22 cellular contexts compared by ENCODE assay signal in genomic region chr7:27912751-27913150, GRCh38.
"Had no signal": no experiment of that assay in that cellular context is flagged by ENCODE, and none has a peak within 500 bp of the region (broad histone marks: within the 10 kb centered on the region; RNA-seq: fewer than 3 reads in every experiment).

No MANE protein-coding gene starts in this region.

- H3K4me3 Mint-ChIP-seq: dendritic cell treated with granulocyte-macrophage colony-stimulating factor and Interleukin-4, amounts not matched to agents 40 ng/mL and 50 ng/mL, for 4 days; naive thymus-derived CD4-positive, alpha-beta T cell; nephron progenitor cell had no signal

- DNase-seq: esophagus squamous epithelium; foreskin fibroblast; glutamatergic neuron; left colon; left ventricle myocardium superior; mesendoderm; naive thymus-derived CD4-positive, alpha-beta T cell; nephron progenitor cell; ovary; sigmoid colon; small intestine; stimulated activated CD4-positive, alpha-beta T cell treated with anti-CD3 and anti-CD28 coated beads, Interleukin-12 subunit alpha, Interleukin-12 subunit beta, amount 100 ng/mL, for 4 hours; stimulated activated naive CD4-positive, alpha-beta T cell; stomach; substantia nigra; transverse colon had no signal

- H3K27me3 Mint-ChIP-seq: dendritic cell treated with granulocyte-macrophage colony-stimulating factor and Interleukin-4, amounts not matched to agents 40 ng/mL and 50 ng/mL, for 4 days had no signal

- H3K9me3 Mint-ChIP-seq: dendritic cell treated with granulocyte-macrophage colony-stimulating factor and Interleukin-4, amounts not matched to agents 40 ng/mL and 50 ng/mL, for 4 days had no signal

- ATAC-seq: gastroesophageal sphincter; left colon; left ventricle myocardium superior; naive thymus-derived CD4-positive, alpha-beta T cell had no signal

- H3K36me3 ChIP-seq: esophagus squamous epithelium, gastroesophageal sphincter, ovary, right atrium auricular region, sigmoid colon, stomach, thoracic aorta, transverse colon had no signal

- H3K27me3 ChIP-seq: esophagus squamous epithelium, gastroesophageal sphincter, ovary, right atrium auricular region, sigmoid colon, stomach, transverse colon had no signal

- H3K27ac ChIP-seq: esophagus squamous epithelium, gastroesophageal sphincter, ovary, right atrium auricular region, sigmoid colon, stomach, thoracic aorta, transverse colon had no signal

- H3K4me1 ChIP-seq: right atrium auricular region, transverse colon had no signal

- H3K9me3 ChIP-seq: esophagus squamous epithelium, gastroesophageal sphincter, ovary, right atrium auricular region, sigmoid colon, stomach, thoracic aorta, transverse colon had no signal

- H3K27ac Mint-ChIP-seq: dendritic cell treated with granulocyte-macrophage colony-stimulating factor and Interleukin-4, amounts not matched to agents 40 ng/mL and 50 ng/mL, for 4 days; naive thymus-derived CD4-positive, alpha-beta T cell; nephron progenitor cell had no signal

- H3K4me1 Mint-ChIP-seq: naive thymus-derived CD4-positive, alpha-beta T cell had no signal

- H3K4me3 ChIP-seq: esophagus squamous epithelium, gastroesophageal sphincter, lung, ovary, right atrium auricular region, sigmoid colon, stomach, thoracic aorta, transverse colon had no signal

- FAIRE-seq: colon, small intestine had no signal
